ENCODE assay signal across 8 cellular contexts in genomic region chr19:35746087-35746462, GRCh38. TPM values are rescaled to one million over a fixed set of nuclear protein-coding genes. Genes with fewer than 3 reads are reported as not detected.
DNase-seq lines count a peak whose midpoint lies in the region; ATAC-seq and TF ChIP-seq lines count a peak whose summit lies in the region.

No MANE protein-coding gene starts in this region.

- no peaks in the 10 kb centered on the region for H3K27me3 Mint-ChIP-seq in activated naive CD4-positive, alpha-beta T cell treated with anti-CD3 and anti-CD28 coated beads, Interleukin-2, amount 50 U/mL, for 24 hours

- peaks cover 2% of the 10 kb centered on the region for H3K36me3 Mint-ChIP-seq in activated naive CD4-positive, alpha-beta T cell treated with anti-CD3 and anti-CD28 coated beads, Interleukin-2, amount 50 U/mL, for 24 hours

- intact Hi-C loops in breast epithelium (cut with DNase I; ENCODE audit: low total_unique reads): no loop called here

- H3K4me3 ChIP-seq in breast epithelium (peak overlapping the region; percentile 89 to 98 (median 97)), mesodermal cell (ENCODE audit: extremely low read depth, insufficient read depth, low read length, poor library complexity, severe bottlenecking) (peak overlapping the region; percentile 97), urinary bladder (ENCODE audit: low read depth, low read length) (peak overlapping the region; percentile 61)

- ATAC-seq in GM21529 (IDR thresholded peaks at IDR 0.05; ENCODE audit: unreplicated experiment): no peak
- no peak for ATAC-seq in activated CD4-positive, CD25-positive, alpha-beta regulatory T cell treated with anti-CD3 and anti-CD28 coated beads, Interleukin-2, amount 50 U/mL, for 24 hours

- peaks cover 64% of the 10 kb centered on the region for H3K4me1 Mint-ChIP-seq in activated naive CD4-positive, alpha-beta T cell treated with anti-CD3 and anti-CD28 coated beads, Interleukin-2, amount 50 U/mL, for 24 hours

- peak overlapping the region; percentile 97 for H3K27ac Mint-ChIP-seq in activated naive CD4-positive, alpha-beta T cell treated with anti-CD3 and anti-CD28 coated beads, Interleukin-2, amount 50 U/mL, for 24 hours

- DNase-seq in activated naive CD4-positive, alpha-beta T cell (lab: John Stamatoyannopoulos, UW): no peak
- DNase-seq in breast epithelium (ENCODE audit: low spot score in 2 of 2) (no peak), NCI-H128 (lab: John Stamatoyannopoulos, UW; ENCODE audit: unreplicated experiment) (no peak)

- H3K4me1 ChIP-seq in breast epithelium (peaks cover 3 to 22% of the 10 kb centered on the region in 2 donors), mesodermal cell (ENCODE audit: control insufficient read depth, insufficient read depth, low read length, poor library complexity, severe bottlenecking) (peaks cover 13% of the 10 kb centered on the region), urinary bladder (ENCODE audit: insufficient read depth) (no peaks in the 10 kb centered on the region)

- TF ChIP-seq POLR2A in breast epithelium (IDR thresholded peaks at IDR 0.05): no peak

- H3K27ac ChIP-seq in breast epithelium (peak overlapping the region; percentile 100), mesodermal cell (ENCODE audit: low read depth, low read length, severe bottlenecking) (no peak overlapping the region), urinary bladder (ENCODE audit: low read depth) (no peak overlapping the region)

- no peaks in the 10 kb centered on the region for H3K27me3 ChIP-seq in breast epithelium

- H3K9me3 ChIP-seq in breast epithelium: no peaks in the 10 kb centered on the region
- no peaks in the 10 kb centered on the region for H3K9me3 ChIP-seq in mesodermal cell (ENCODE audit: control insufficient read depth, low read length)

- WGBS in mesodermal cell (ENCODE audit: insufficient coverage in 2 of 2), 2 experiments: 20 to 30% methylated on average over 4 of the region's 4 CpGs
- 17% methylated on average over 4 of the region's 4 CpGs for WGBS in urinary bladder

- no peaks in the 10 kb centered on the region for H3K36me3 ChIP-seq in breast epithelium
- H3K36me3 ChIP-seq in mesodermal cell (ENCODE audit: control insufficient read depth, insufficient read depth, low read length): peaks cover 14% of the 10 kb centered on the region
- no peaks in the 10 kb centered on the region for H3K36me3 ChIP-seq in urinary bladder (ENCODE audit: insufficient read depth)

- H3K9me3 Mint-ChIP-seq in activated naive CD4-positive, alpha-beta T cell treated with anti-CD3 and anti-CD28 coated beads, Interleukin-2, amount 50 U/mL, for 24 hours: no peaks in the 10 kb centered on the region

- H3K4me3 Mint-ChIP-seq in activated naive CD4-positive, alpha-beta T cell treated with anti-CD3 and anti-CD28 coated beads, Interleukin-2, amount 50 U/mL, for 24 hours: peak overlapping the region; percentile 91

- no peak for TF ChIP-seq CTCF in breast epithelium (IDR thresholded peaks at IDR 0.05)

RNA-seq across cellular contexts. Expression of gene PSENEN, which starts 0.6 kb away (rescaled TPM):
- total RNA-seq in breast epithelium: 10 to 100 TPM; 37.4 to 54.1 (median 54.0) TPM
- polyA plus RNA-seq in mesodermal cell (2013, experiment 1 of 2): 79.4 TPM
- polyA plus RNA-seq in mesodermal cell (2013, experiment 2 of 2): 70.8 TPM
- total RNA-seq in urinary bladder: 13.7 TPM
- 49.2 TPM for polyA plus RNA-seq in urinary bladder

RNA-seq across cellular contexts. Expression of gene U2AF1L4, which starts 0.9 kb away (rescaled TPM):
- total RNA-seq in breast epithelium (10 to 100 TPM; 15.7 to 37.5 (median 19.5) TPM), urinary bladder (9.6 TPM)
- 10.6 TPM for polyA plus RNA-seq in mesodermal cell (2013, experiment 1 of 2)
- polyA plus RNA-seq in mesodermal cell (2013, experiment 2 of 2): 12.3 TPM
- polyA plus RNA-seq in urinary bladder: 25.3 TPM

RNA-seq across cellular contexts. Expression of gene LIN37, which starts 2.3 kb away (rescaled TPM):
- total RNA-seq in breast epithelium: 10 to 100 TPM; 12.8 to 15.4 (median 14.2) TPM
- polyA plus RNA-seq in mesodermal cell (2013, experiment 1 of 2): 8.1 TPM
- 10.2 TPM for polyA plus RNA-seq in mesodermal cell (2013, experiment 2 of 2)
- 5.4 TPM for total RNA-seq in urinary bladder
- 18.8 TPM for polyA plus RNA-seq in urinary bladder

RNA-seq across cellular contexts. Expression of gene IGFLR1, which starts 3.8 kb away (rescaled TPM):
- total RNA-seq in breast epithelium (10 to 100 TPM in 2 of 3 donors, 1 to 10 TPM in 1; 8.8 to 16.1 (median 14.1) TPM), urinary bladder (0.53 TPM)
- polyA plus RNA-seq in mesodermal cell (2013, experiment 1 of 2): 5.1 TPM
- 3.1 TPM for polyA plus RNA-seq in mesodermal cell (2013, experiment 2 of 2)
- polyA plus RNA-seq in urinary bladder: 21.2 TPM

RNA-seq across cellular contexts. Expression of gene HSPB6, which starts 10.8 kb away (rescaled TPM):
- total RNA-seq in breast epithelium: 100 to 1,000 TPM in 1 of 3 donors, 10 to 100 TPM in 2; 31.0 to 144 (median 81.9) TPM
- polyA plus RNA-seq in mesodermal cell (2013, experiment 1 of 2): 0.77 TPM
- 1.3 TPM for polyA plus RNA-seq in mesodermal cell (2013, experiment 2 of 2)
- total RNA-seq in urinary bladder: 25.4 TPM
- 657 TPM for polyA plus RNA-seq in urinary bladder

Comparison
In these comparisons a context has a peak if more than half of its experiments do, and no peak if none do; other contexts are left out.
1. H3K27ac ChIP-seq: peak in breast epithelium (2 of 2); none in mesodermal cell (single experiment) and urinary bladder (single experiment).
2. Peak in every context shown above with its lines, with median percentiles within 50 percentile points of each other: H3K4me3 ChIP-seq.